Comparison of ENCODE assay signal across 16 cellular contexts in genomic region chr1:29682171-29682917, GRCh38.
DNase-seq lines count a peak whose midpoint lies in the region; ATAC-seq, FAIRE-seq and TF ChIP-seq lines count a peak whose summit lies in the region.
"Had no signal": no experiment of that assay in that cellular context is flagged by ENCODE, and none has a peak within 500 bp of the region (broad histone marks: within the 10 kb centered on the region; RNA-seq: fewer than 3 reads in every experiment).

No MANE protein-coding gene starts in this region.

- POLR2A ChIA-PET in K562 (lab: Yijun Ruan, JAX) = interaction anchor here (0.6 kb wide), 1 partner anchor 57 kb away, joined by 3 read pairs; no protein-coding TSS in a partner anchor

- TF ChIP-seq CTCF in K562 (IDR thresholded peaks at IDR 0.05 in 2 of 3, conservative IDR thresholded peaks at IDR 0.05 in 1 of 3; ENCODE audit: insufficient read depth in 2 of 3, low read depth in 1 of 3, low read length in 3 of 3) = no peak
- TF ChIP-seq CTCF in pancreas (IDR thresholded peaks at IDR 0.05) = no peak
- TF ChIP-seq CTCF in foreskin keratinocyte (conservative IDR thresholded peaks at IDR 0.05) = no peak

- H3K9ac ChIP-seq in K562 (ENCODE audit: insufficient read depth in 1 of 2, low read depth in 2 of 2, low read length in 2 of 2) = 0 out of 4 replicates have a peak overlapping the region, but pooled peaks of 1 of the 2 experiments have one; percentile 14
- H3K9ac ChIP-seq: BLaER1 had no signal

- no peak overlapping the region for H3K27ac ChIP-seq in K562 (ENCODE audit: extremely low read depth, low read depth, low read length)
- H3K27ac ChIP-seq in pancreas = peak overlapping the region in 2 of 4 donors; percentile 19 to 33
- no peak overlapping the region for H3K27ac ChIP-seq in foreskin keratinocyte
- H3K27ac ChIP-seq: 22Rv1, BLaER1, tibial artery had no signal

- H3K27me3 ChIP-seq in K562 (ENCODE audit: control insufficient read depth in 2 of 2, insufficient read depth in 2 of 2, low read length in 2 of 2) (peaks cover 0 to 37% of the 10 kb centered on the region in 2 experiments; a peak in 4 of 5 replicates), pancreas (no peaks in the 10 kb centered on the region), foreskin keratinocyte (no peaks in the 10 kb centered on the region)
- H3K27me3 ChIP-seq: BLaER1 had no signal

- intact Hi-C loops in K562 (cut with micrococcal nuclease) (no loop called here), pancreas (cut with DNase I) (no loop called here)

- no peaks in the 10 kb centered on the region for H3K9me1 ChIP-seq in K562 (ENCODE audit: control insufficient read depth, insufficient read depth, low read length)

- peak; percentile 45; the same call in 2 of the 3 replicates for ATAC-seq in K562
- ATAC-seq in pancreas = peak; percentile 26 to 43 (median 38)
- no peak for ATAC-seq in foreskin keratinocyte
- no peak for ATAC-seq in esophagus mucosa

- BruUV-seq in K562 (replicated peaks; lab: Mats Ljungman, UMichigan) = no TSS peak

- 1% methylated on average over 10 of the region's 10 CpGs for WGBS in K562 (ENCODE audit: insufficient coverage, low coverage, missing lambda C conversion rate)
- 20 to 28% methylated on average over 10 of the region's 10 CpGs for WGBS in pancreas, 2 donors

- no peaks in the 10 kb centered on the region for H3K79me2 ChIP-seq in K562 (ENCODE audit: control insufficient read depth, insufficient read depth, low read length)

- TF ChIP-seq EP300 in K562 (IDR thresholded peaks at IDR 0.05; ENCODE audit: low read length) = no peak

- H3K4me2 ChIP-seq in K562 (ENCODE audit: insufficient read depth, low read length) = no peak overlapping the region
- H3K4me2 ChIP-seq: BLaER1 had no signal

- no peak for TF ChIP-seq POLR2A in K562 (conservative IDR thresholded peaks at IDR 0.05)

- DNase-seq in DMS 273 (lab: John Stamatoyannopoulos, UW; ENCODE audit: unreplicated experiment) = peak; percentile 73
- DNase-seq in DMS 273 treated with DMSO at 0.1 percent for 48 hours (lab: John Stamatoyannopoulos, UW) = no peak
- peak; percentile 59 for DNase-seq in NCI-H1694 (lab: John Stamatoyannopoulos, UW)
- no peak for DNase-seq in K562 (ENCODE audit: extremely low read depth in 1 of 4, low spot score in 3 of 4)
- no peak for DNase-seq in pancreas
- no peak for DNase-seq in foreskin keratinocyte
- DNase-seq in Kasumi-1 (lab: John Stamatoyannopoulos, UW) = no peak
- DNase-seq: caudate nucleus; effector memory CD4-positive, alpha-beta T cell; hippocampal formation; NCI-H2227 treated with DMSO at 0.1 percent for 48 hours; occipital lobe had no signal

- no peaks in the 10 kb centered on the region for H3K9me3 ChIP-seq in K562 (replicated peaks; ENCODE audit: control insufficient read depth, insufficient read depth, low read depth, low read length)
- H3K9me3 ChIP-seq in pancreas = no peaks in the 10 kb centered on the region
- H3K9me3 ChIP-seq: BLaER1, tibial artery had no signal

- no peak overlapping the region for H2AFZ ChIP-seq in K562 (ENCODE audit: low read depth, low read length)

- no peaks in the 10 kb centered on the region for H3K4me1 ChIP-seq in K562 (replicated peaks in 1 of 2; ENCODE audit: control insufficient read depth in 2 of 2, insufficient read depth in 2 of 2, low read length in 2 of 2)
- peaks cover 11 to 16% (median 14%) of the 10 kb centered on the region in 3 donors for H3K4me1 ChIP-seq in pancreas
- peaks cover 6% of the 10 kb centered on the region for H3K4me1 ChIP-seq in foreskin keratinocyte
- H3K4me1 ChIP-seq: tibial artery had no signal

- H4K20me1 ChIP-seq in K562 (replicated peaks; ENCODE audit: control insufficient read depth, insufficient read depth, low read length) = peaks cover 10% of the 10 kb centered on the region
- H4K20me1 ChIP-seq: BLaER1 had no signal

- H3K36me3 ChIP-seq in K562 (ENCODE audit: control insufficient read depth, insufficient read depth, low read length) (no peaks in the 10 kb centered on the region), pancreas (no peaks in the 10 kb centered on the region)
- H3K36me3 ChIP-seq: BLaER1, tibial artery had no signal

- TF ChIP-seq RAD21 in K562 (CRISPR knock-in tag; conservative IDR thresholded peaks at IDR 0.05 in 1 of 2, IDR thresholded peaks at IDR 0.05 in 1 of 2) = no peak

- in situ Hi-C loops in K562 (cut with MboI) = loop anchor here (5.0 kb wide), 1 partner anchor 835 kb away; no protein-coding TSS in a partner anchor

- FAIRE-seq in K562 (lab: Jason Lieb, UNC) (no peak), pancreas (lab: Jason Lieb, UNC) (no peak)

- CTCF ChIA-PET in K562 (lab: Yijun Ruan, JAX; ENCODE audit: low intra/inter-chr PET ratio) = no interaction called here

- no peak overlapping the region for H3K4me3 ChIP-seq in K562
- no peak overlapping the region for H3K4me3 ChIP-seq in pancreas
- H3K4me3 ChIP-seq: BLaER1, tibial artery had no signal

TF ChIP-seq in K562, 482 proteins besides CTCF, POLR2A, EP300 and RAD21:
- TF ChIP-seq MAFF (IDR thresholded peaks at IDR 0.05; ENCODE audit: low read length) = no peak
- TF ChIP-seq ESRRA (IDR thresholded peaks at IDR 0.05; ENCODE audit: borderline replicate concordance, low read depth) = 0 out of 2 replicates have a peak, but pooled peaks have one; percentile 14
- TF ChIP-seq DACH1 (IDR thresholded peaks at IDR 0.05; ENCODE audit: partially characterized antibody) = no peak

Comparison
In these comparisons a context has a peak if more than half of its experiments do, and no peak if none do; other contexts are left out.
1. DNase-seq: peak in DMS 273 (single experiment) and NCI-H1694 (single experiment); none in DMS 273 treated with DMSO at 0.1 percent for 48 hours (single experiment), K562 (0 of 4), pancreas (0 of 6), foreskin keratinocyte (0 of 2) and Kasumi-1 (0 of 2).
2. ATAC-seq: peak in K562 (single experiment) and pancreas (4 of 4); none in foreskin keratinocyte (single experiment) and esophagus mucosa (single experiment).